Comparison of ENCODE assay signal across 9 cellular contexts in the genomic region with DNA sequence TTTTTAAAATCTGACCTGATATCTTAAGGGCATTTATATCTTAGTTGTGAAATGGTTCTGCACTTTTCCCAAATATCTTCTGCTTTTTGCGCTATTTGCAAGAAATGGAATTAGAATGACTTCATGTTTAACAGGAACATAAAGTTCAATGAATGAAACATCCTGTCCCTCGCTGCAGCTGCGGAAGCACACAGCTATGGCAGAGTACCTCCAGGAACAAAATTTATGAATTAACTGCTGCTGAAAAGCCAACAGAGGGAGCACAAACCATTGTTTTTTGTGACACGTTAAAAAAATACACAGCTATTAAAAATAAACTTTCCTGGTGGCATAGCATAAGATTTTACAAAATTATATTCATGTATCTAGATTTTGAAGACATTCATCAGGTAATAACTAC.
DNase-seq lines count a peak whose midpoint lies in the region; ATAC-seq, FAIRE-seq and TF ChIP-seq lines count a peak whose summit lies in the region.
"Had no signal": no experiment of that assay in that cellular context is flagged by ENCODE, and none has a peak within 500 bp of the region (broad histone marks: within the 10 kb centered on the region; RNA-seq: fewer than 3 reads in every experiment).

No MANE protein-coding gene starts in this region.

- H3K36me3 ChIP-seq in CD8-positive, alpha-beta T cell (ENCODE audit: insufficient read depth, low read length) = no peaks in the 10 kb centered on the region

- peak; percentile 86 for FAIRE-seq in endometrium (lab: Jason Lieb, UNC)

- no peaks in the 10 kb centered on the region for H3K4me1 ChIP-seq in CD8-positive, alpha-beta T cell (ENCODE audit: insufficient read depth, low read length)

- H3K9me3 ChIP-seq in CD8-positive, alpha-beta T cell (ENCODE audit: low read length) = peaks cover 8% of the 10 kb centered on the region

- H3K4me1 Mint-ChIP-seq in CD8-positive, alpha-beta T cell (ENCODE audit: low read depth) = no peaks in the 10 kb centered on the region
- H3K4me1 Mint-ChIP-seq in stimulated activated memory B cell treated with anti-CD40 and anti-IgM and Interleukin-4, amounts not matched to agents 10 μg/mL and 1 μg/mL and 100 μg/mL, for 72 hours = no peaks in the 10 kb centered on the region
- H3K4me1 Mint-ChIP-seq in activated CD4-positive, alpha-beta T cell treated with anti-CD3 and anti-CD28 coated beads, Interleukin-2, amount 10 ng/mL, durations not matched to agents 24 days and 14 days = no peaks in the 10 kb centered on the region
- H3K4me1 Mint-ChIP-seq in activated T-cell treated with anti-CD3 and anti-CD28 coated beads, Interleukin-2, amount 50 U/mL, for 72 hours (ENCODE audit: low read depth) = no peaks in the 10 kb centered on the region

- H3K36me3 Mint-ChIP-seq in CD8-positive, alpha-beta T cell = peaks cover 4% of the 10 kb centered on the region
- peaks cover 5% of the 10 kb centered on the region for H3K36me3 Mint-ChIP-seq in stimulated activated memory B cell treated with anti-CD40 and anti-IgM and Interleukin-4, amounts not matched to agents 10 μg/mL and 1 μg/mL and 100 μg/mL, for 72 hours
- H3K36me3 Mint-ChIP-seq in activated CD4-positive, alpha-beta T cell treated with anti-CD3 and anti-CD28 coated beads, Interleukin-2, amount 10 ng/mL, durations not matched to agents 24 days and 14 days (ENCODE audit: low read depth) = no peaks in the 10 kb centered on the region
- peaks cover 11 to 13% of the 10 kb centered on the region in 2 donors for H3K36me3 Mint-ChIP-seq in activated T-cell treated with anti-CD3 and anti-CD28 coated beads, Interleukin-2, amount 50 U/mL, for 72 hours (ENCODE audit: insufficient read depth in 2 of 2)

- POLR2A ChIA-PET in CD8-positive, alpha-beta T cell (lab: Charles Lee) = no interaction called here

- H3K27me3 ChIP-seq in CD8-positive, alpha-beta T cell (ENCODE audit: insufficient read depth, low read length) = no peaks in the 10 kb centered on the region

- intact Hi-C loops in CD8-positive, alpha-beta T cell (cut with DNase I, micrococcal nuclease) = loop anchor here (5.0 to 10.0 kb wide), 3 partner anchors 588 to 870 kb away; no protein-coding TSS in a partner anchor
- intact Hi-C loops in activated CD4-positive, alpha-beta T cell treated with anti-CD3 and anti-CD28 coated beads, Interleukin-2, amount 10 ng/mL, durations not matched to agents 24 days and 14 days (cut with micrococcal nuclease) = no loop called here

- no peak overlapping the region for H3K4me3 ChIP-seq in CD8-positive, alpha-beta T cell (ENCODE audit: low read depth, low read length)

- peak; percentile 70 for TF ChIP-seq CTCF in LNCAP (IDR thresholded peaks at IDR 0.05)
- no peak for TF ChIP-seq CTCF in CD8-positive, alpha-beta T cell (IDR thresholded peaks at IDR 0.05)

- no peaks in the 10 kb centered on the region for H3K27me3 Mint-ChIP-seq in CD8-positive, alpha-beta T cell (ENCODE audit: low read depth)
- H3K27me3 Mint-ChIP-seq in stimulated activated memory B cell treated with anti-CD40 and anti-IgM and Interleukin-4, amounts not matched to agents 10 μg/mL and 1 μg/mL and 100 μg/mL, for 72 hours = peaks cover 19% of the 10 kb centered on the region
- peaks cover 5% of the 10 kb centered on the region for H3K27me3 Mint-ChIP-seq in activated CD4-positive, alpha-beta T cell treated with anti-CD3 and anti-CD28 coated beads, Interleukin-2, amount 10 ng/mL, durations not matched to agents 24 days and 14 days
- peaks cover 28% of the 10 kb centered on the region for H3K27me3 Mint-ChIP-seq in activated T-cell treated with anti-CD3 and anti-CD28 coated beads, Interleukin-2, amount 50 U/mL, for 72 hours (ENCODE audit: low read depth)

- no peak overlapping the region for H3K4me3 Mint-ChIP-seq in CD8-positive, alpha-beta T cell
- H3K4me3 Mint-ChIP-seq in stimulated activated memory B cell treated with anti-CD40 and anti-IgM and Interleukin-4, amounts not matched to agents 10 μg/mL and 1 μg/mL and 100 μg/mL, for 72 hours = no peak overlapping the region
- no peak overlapping the region for H3K4me3 Mint-ChIP-seq in activated CD4-positive, alpha-beta T cell treated with anti-CD3 and anti-CD28 coated beads, Interleukin-2, amount 10 ng/mL, durations not matched to agents 24 days and 14 days
- no peak overlapping the region for H3K4me3 Mint-ChIP-seq in activated T-cell treated with anti-CD3 and anti-CD28 coated beads, Interleukin-2, amount 50 U/mL, for 72 hours

- H3K27ac ChIP-seq in CD8-positive, alpha-beta T cell (ENCODE audit: low read depth, low read length) = no peak overlapping the region

- ATAC-seq in CD8-positive, alpha-beta T cell = no peak
- ATAC-seq in stimulated activated memory B cell treated with anti-CD40 and anti-IgM and Interleukin-4, amounts not matched to agents 10 μg/mL and 1 μg/mL and 100 μg/mL, for 72 hours = no peak
- ATAC-seq in activated T-cell treated with anti-CD3 and anti-CD28 coated beads, Interleukin-2, amount 50 U/mL, for 72 hours (replicated peaks in 1 of 2) = no peak

- peaks cover 8% of the 10 kb centered on the region for H3K9me3 Mint-ChIP-seq in CD8-positive, alpha-beta T cell
- peaks cover 12% of the 10 kb centered on the region for H3K9me3 Mint-ChIP-seq in stimulated activated memory B cell treated with anti-CD40 and anti-IgM and Interleukin-4, amounts not matched to agents 10 μg/mL and 1 μg/mL and 100 μg/mL, for 72 hours
- H3K9me3 Mint-ChIP-seq in activated CD4-positive, alpha-beta T cell treated with anti-CD3 and anti-CD28 coated beads, Interleukin-2, amount 10 ng/mL, durations not matched to agents 24 days and 14 days = peaks cover 14% of the 10 kb centered on the region
- peaks cover 9 to 10% of the 10 kb centered on the region in 2 donors for H3K9me3 Mint-ChIP-seq in activated T-cell treated with anti-CD3 and anti-CD28 coated beads, Interleukin-2, amount 50 U/mL, for 72 hours

- H3K27ac Mint-ChIP-seq in CD8-positive, alpha-beta T cell = no peak overlapping the region
- H3K27ac Mint-ChIP-seq in stimulated activated memory B cell treated with anti-CD40 and anti-IgM and Interleukin-4, amounts not matched to agents 10 μg/mL and 1 μg/mL and 100 μg/mL, for 72 hours = no peak overlapping the region
- no peak overlapping the region for H3K27ac Mint-ChIP-seq in activated CD4-positive, alpha-beta T cell treated with anti-CD3 and anti-CD28 coated beads, Interleukin-2, amount 10 ng/mL, durations not matched to agents 24 days and 14 days
- H3K27ac Mint-ChIP-seq in activated T-cell treated with anti-CD3 and anti-CD28 coated beads, Interleukin-2, amount 50 U/mL, for 72 hours = no peak overlapping the region

- DNase-seq in AG08396 (ENCODE audit: low spot score) (peak; percentile 13), lung microvascular endothelial cell (ENCODE audit: low read depth in 2 of 2) (peak; percentile 79 to 87)
- no peak for DNase-seq in CD8-positive, alpha-beta T cell
- no peak for DNase-seq in activated CD4-positive, alpha-beta T cell treated with anti-CD3 and anti-CD28 coated beads, Interleukin-2, amount 10 ng/mL, durations not matched to agents 24 days and 14 days
- no peak for DNase-seq in activated T-cell treated with anti-CD3 and anti-CD28 coated beads, Interleukin-2, amount 50 U/mL, for 72 hours
- DNase-seq: activated CD8-positive, alpha-beta memory T cell treated with anti-CD3 and anti-CD28 coated beads, Interleukin-2, amount 50 U/mL, for 4 hours had no signal

- CTCF ChIA-PET in CD8-positive, alpha-beta T cell (lab: Charles Lee) = interaction anchor here (1.3 to 1.6 kb wide), 2 partner anchors 10 to 871 kb away, joined by 3 read pairs; no protein-coding TSS in a partner anchor

Comparison
In these comparisons a context has a peak if more than half of its experiments do, and no peak if none do; other contexts are left out.
1. DNase-seq: peak in AG08396 (single experiment) and lung microvascular endothelial cell (2 of 2); none in CD8-positive, alpha-beta T cell (0 of 7), activated CD4-positive, alpha-beta T cell treated with anti-CD3 and anti-CD28 coated beads, Interleukin-2, amount 10 ng/mL, durations not matched to agents 24 days and 14 days (single experiment) and activated T-cell treated with anti-CD3 and anti-CD28 coated beads, Interleukin-2, amount 50 U/mL, for 72 hours (0 of 2).